ENCODE assay signal across 8 cellular contexts in the genomic region with DNA sequence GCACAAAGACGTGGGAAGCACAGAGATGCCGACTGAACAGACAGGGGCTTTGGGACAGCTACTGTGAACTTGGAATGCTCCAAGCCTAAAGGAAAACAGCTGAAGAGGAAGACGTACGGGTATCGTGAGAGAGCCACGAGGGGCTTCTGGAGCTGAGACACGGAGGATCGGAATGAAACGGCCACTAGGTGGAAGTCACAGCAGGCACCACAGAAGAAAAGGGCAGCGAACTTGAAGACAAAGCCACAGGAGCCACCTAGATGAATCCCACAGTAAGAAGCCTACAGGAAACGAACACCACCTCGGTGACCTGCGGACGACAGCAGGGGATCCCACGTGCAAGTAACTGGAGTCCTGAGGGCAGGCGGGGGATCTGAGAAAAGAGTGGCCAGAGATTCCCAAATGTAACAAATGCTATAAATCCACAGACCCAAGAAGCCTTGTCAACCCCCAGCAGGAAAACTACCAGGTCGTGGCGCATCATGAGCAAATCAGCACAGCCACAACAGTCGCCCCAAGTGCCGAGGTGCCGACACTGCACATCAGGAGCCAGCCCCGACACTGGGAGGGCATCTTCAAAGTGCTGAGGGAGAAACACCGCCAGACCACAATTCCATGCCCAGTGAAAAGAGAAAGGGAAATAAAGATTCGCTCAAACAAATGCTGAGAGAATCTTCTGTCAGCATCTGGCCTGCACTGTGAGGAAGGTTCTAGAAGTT. TPM values are rescaled to one million over a fixed set of nuclear protein-coding genes. Genes with fewer than 3 reads are reported as not detected.
DNase-seq lines count a peak whose midpoint lies in the region; ATAC-seq and TF ChIP-seq lines count a peak whose summit lies in the region.

No MANE protein-coding gene starts in this region.

- no peaks in the 10 kb centered on the region for H3K36me3 Mint-ChIP-seq in WTC11
- no peaks in the 10 kb centered on the region for H3K36me3 Mint-ChIP-seq in immature natural killer cell

- DNase-seq in heart right ventricle = no peak
- no peak for DNase-seq in Right ventricle myocardium inferior (ENCODE audit: missing footprints)
- DNase-seq in WTC11 (ENCODE audit: low spot score) = no peak
- peak in 2 of 3 donors; percentile 43 to 47 for DNase-seq in immature natural killer cell
- DNase-seq in upper lobe of left lung = no peak

- no peak for TF ChIP-seq EP300 in upper lobe of left lung (IDR thresholded peaks at IDR 0.05)

- H3K27me3 Mint-ChIP-seq in WTC11 (ENCODE audit: low read depth) (no peaks in the 10 kb centered on the region), immature natural killer cell (ENCODE audit: low read depth in 3 of 3) (peaks cover 11 to 26% (median 13%) of the 10 kb centered on the region in 3 donors)

- peaks cover 20 to 91% (median 64%) of the 10 kb centered on the region in 9 donors for H3K4me1 ChIP-seq in heart right ventricle
- peaks cover 71 to 88% (median 75%) of the 10 kb centered on the region in 4 donors for H3K4me1 ChIP-seq in upper lobe of left lung

- H3K27me3 ChIP-seq in heart right ventricle (no peaks in the 10 kb centered on the region), upper lobe of left lung (no peaks in the 10 kb centered on the region)

- peaks cover 0 to 20% (median 0%) of the 10 kb centered on the region in 9 donors for H3K36me3 ChIP-seq in heart right ventricle
- H3K36me3 ChIP-seq in upper lobe of left lung = peaks cover 0 to 9% (median 2%) of the 10 kb centered on the region in 4 donors

- H3K27ac ChIP-seq in heart right ventricle (peak overlapping the region in 7 of 10 donors; percentile 4 to 96 (median 82)), upper lobe of left lung (peak overlapping the region in 3 of 4 donors; percentile 36 to 89 (median 89))

- intact Hi-C loops in heart right ventricle (cut with DNase I) = loop anchor here in 1 of 10 donors (5.0 kb wide), 1 partner anchor 80 kb away; the partner anchor contains the start of gene KXD1
- intact Hi-C loops in Right ventricle myocardium inferior (cut with DNase I) = no loop called here

- peaks cover 28% of the 10 kb centered on the region for H3K4me1 Mint-ChIP-seq in WTC11
- peaks cover 86 to 88% of the 10 kb centered on the region in 2 donors for H3K4me1 Mint-ChIP-seq in immature natural killer cell

- H3K9me3 Mint-ChIP-seq in WTC11 (no peaks in the 10 kb centered on the region), immature natural killer cell (no peaks in the 10 kb centered on the region)

- 77 to 82% methylated on average over 24 of the region's 24 CpGs for WGBS in heart right ventricle, 2 donors
- 82% methylated on average over 24 of the region's 24 CpGs for WGBS in upper lobe of left lung, 2 donors

- CTCF ChIA-PET in WTC11 (lab: Charles Lee) = interaction anchor here (0.9 to 2.3 kb wide), 7 partner anchors 9 to 53 kb away, joined by 3 to 9 read pairs (median 7); partner anchors contain the start of gene ELL

- TF ChIP-seq CTCF in heart right ventricle (IDR thresholded peaks at IDR 0.05) (peak in 3 of 9 donors; percentile 10 to 25 (median 17)), WTC11 (IDR thresholded peaks at IDR 0.05) (no peak), upper lobe of left lung (IDR thresholded peaks at IDR 0.05) (peak in 1 of 6 experiments; percentile 17)

- H3K27ac Mint-ChIP-seq in WTC11 (peak overlapping the region; percentile 71), immature natural killer cell (peak overlapping the region; percentile 80 to 99 (median 97))

- H3K9me3 ChIP-seq in heart right ventricle (no peaks in the 10 kb centered on the region), upper lobe of left lung (no peaks in the 10 kb centered on the region)

- H3K4me3 Mint-ChIP-seq in WTC11 = no peak overlapping the region
- H3K4me3 Mint-ChIP-seq in immature natural killer cell = peak overlapping the region; percentile 5 to 75 (median 42)

- ATAC-seq in heart right ventricle = no peak
- no peak for ATAC-seq in Right ventricle myocardium inferior
- ATAC-seq in WTC11 = no peak; the same call in 1 of the 2 replicates
- ATAC-seq in upper lobe of left lung (ENCODE audit: low FRiP score in 2 of 2) = no peak
- no peak for ATAC-seq in GM21381 (IDR thresholded peaks at IDR 0.05; ENCODE audit: unreplicated experiment)
- no peak for ATAC-seq in HG02588 (IDR thresholded peaks at IDR 0.05; ENCODE audit: unreplicated experiment)
- no peak for ATAC-seq in HG03196 (IDR thresholded peaks at IDR 0.05; ENCODE audit: unreplicated experiment)

- no peak overlapping the region for H3K4me3 ChIP-seq in heart right ventricle
- H3K4me3 ChIP-seq in upper lobe of left lung = no peak overlapping the region

- POLR2A ChIA-PET in WTC11 (lab: Charles Lee) = no interaction called here

- TF ChIP-seq POLR2A in upper lobe of left lung (IDR thresholded peaks at IDR 0.05) = no peak

TF ChIP-seq in WTC11, 78 proteins besides CTCF, POLR2A, EP300 and RAD21 (continues in another document):
- no peak for TF ChIP-seq TEAD1 (CRISPR knock-in tag; IDR thresholded peaks at IDR 0.05)
- TF ChIP-seq TP53 (CRISPR knock-in tag; IDR thresholded peaks at IDR 0.05) = no peak
- TF ChIP-seq KAT7 (CRISPR knock-in tag; IDR thresholded peaks at IDR 0.05; ENCODE audit: borderline replicate concordance) = no peak
- TF ChIP-seq GTF2I (CRISPR knock-in tag; conservative IDR thresholded peaks at IDR 0.05) = no peak
- TF ChIP-seq SMAD3 (CRISPR knock-in tag; IDR thresholded peaks at IDR 0.05; ENCODE audit: borderline replicate concordance) = no peak
- no peak for TF ChIP-seq FOXP1 (CRISPR knock-in tag; IDR thresholded peaks at IDR 0.05; ENCODE audit: borderline replicate concordance)
- no peak for TF ChIP-seq ZNF425 (CRISPR knock-in tag; conservative IDR thresholded peaks at IDR 0.05)
- TF ChIP-seq, protein P1, sequence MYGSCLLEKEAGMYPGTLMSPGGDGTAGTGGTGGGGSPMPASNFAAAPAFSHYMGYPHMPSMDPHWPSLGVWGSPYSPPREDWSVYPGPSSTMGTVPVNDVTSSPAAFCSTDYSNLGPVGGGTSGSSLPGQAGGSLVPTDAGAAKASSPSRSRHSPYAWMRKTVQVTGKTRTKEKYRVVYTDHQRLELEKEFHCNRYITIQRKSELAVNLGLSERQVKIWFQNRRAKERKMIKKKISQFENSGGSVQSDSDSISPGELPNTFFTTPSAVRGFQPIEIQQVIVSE (CRISPR knock-in tag; IDR thresholded peaks at IDR 0.05; ENCODE audit: borderline replicate concordance) = no peak
- TF ChIP-seq EMX1 (CRISPR knock-in tag; IDR thresholded peaks at IDR 0.05) = no peak
- no peak for TF ChIP-seq MYBL2 (CRISPR knock-in tag; IDR thresholded peaks at IDR 0.05)
- TF ChIP-seq, protein P2, sequence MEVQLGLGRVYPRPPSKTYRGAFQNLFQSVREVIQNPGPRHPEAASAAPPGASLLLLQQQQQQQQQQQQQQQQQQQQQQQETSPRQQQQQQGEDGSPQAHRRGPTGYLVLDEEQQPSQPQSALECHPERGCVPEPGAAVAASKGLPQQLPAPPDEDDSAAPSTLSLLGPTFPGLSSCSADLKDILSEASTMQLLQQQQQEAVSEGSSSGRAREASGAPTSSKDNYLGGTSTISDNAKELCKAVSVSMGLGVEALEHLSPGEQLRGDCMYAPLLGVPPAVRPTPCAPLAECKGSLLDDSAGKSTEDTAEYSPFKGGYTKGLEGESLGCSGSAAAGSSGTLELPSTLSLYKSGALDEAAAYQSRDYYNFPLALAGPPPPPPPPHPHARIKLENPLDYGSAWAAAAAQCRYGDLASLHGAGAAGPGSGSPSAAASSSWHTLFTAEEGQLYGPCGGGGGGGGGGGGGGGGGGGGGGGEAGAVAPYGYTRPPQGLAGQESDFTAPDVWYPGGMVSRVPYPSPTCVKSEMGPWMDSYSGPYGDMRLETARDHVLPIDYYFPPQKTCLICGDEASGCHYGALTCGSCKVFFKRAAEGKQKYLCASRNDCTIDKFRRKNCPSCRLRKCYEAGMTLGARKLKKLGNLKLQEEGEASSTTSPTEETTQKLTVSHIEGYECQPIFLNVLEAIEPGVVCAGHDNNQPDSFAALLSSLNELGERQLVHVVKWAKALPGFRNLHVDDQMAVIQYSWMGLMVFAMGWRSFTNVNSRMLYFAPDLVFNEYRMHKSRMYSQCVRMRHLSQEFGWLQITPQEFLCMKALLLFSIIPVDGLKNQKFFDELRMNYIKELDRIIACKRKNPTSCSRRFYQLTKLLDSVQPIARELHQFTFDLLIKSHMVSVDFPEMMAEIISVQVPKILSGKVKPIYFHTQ (CRISPR knock-in tag; IDR thresholded peaks at IDR 0.05) = no peak

RNA-seq across cellular contexts. Expression of gene ISYNA1, which starts 39.3 kb away (rescaled TPM):
- total RNA-seq in heart right ventricle = 10 to 100 TPM; 12.6 to 40.7 (median 18.0) TPM
- polyA plus RNA-seq in heart right ventricle = 100 to 1,000 TPM in 1 of 2 donors, 10 to 100 TPM in 1; 21.4 to 137 TPM
- total RNA-seq in Right ventricle myocardium inferior = 26.0 TPM
- 236 to 310 TPM (median 307 TPM) in 3 replicates for total RNA-seq in WTC11 (2021)
- polyA plus RNA-seq in immature natural killer cell = 10 to 100 TPM; 29.7 to 32.2 (median 31.2) TPM
- 10 to 100 TPM; 14.5 to 55.5 (median 20.0) TPM for total RNA-seq in upper lobe of left lung

RNA-seq across cellular contexts. Expression of gene ELL, which starts 44.7 kb away (rescaled TPM):
- total RNA-seq in heart right ventricle (10 to 100 TPM in 2 of 10 donors, 1 to 10 TPM in 8; 5.7 to 13.1 (median 7.5) TPM), Right ventricle myocardium inferior (8.4 TPM), WTC11 (2021) (11.6 to 17.3 TPM (median 13.1 TPM) in 3 replicates), upper lobe of left lung (10 to 100 TPM; 19.8 to 66.0 (median 22.4) TPM)
- polyA plus RNA-seq in heart right ventricle (1 to 10 TPM; 4.0 to 6.7 TPM), immature natural killer cell (10 to 100 TPM in 2 of 3 donors, 1 to 10 TPM in 1; 9.1 to 21.1 (median 11.1) TPM)

RNA-seq across cellular contexts. Expression of gene SSBP4, which starts 58.0 kb away (rescaled TPM):
- total RNA-seq in heart right ventricle = 10 to 100 TPM; 17.6 to 47.1 (median 27.3) TPM
- polyA plus RNA-seq in heart right ventricle = 10 to 100 TPM; 41.3 to 51.6 TPM
- 36.2 TPM for total RNA-seq in Right ventricle myocardium inferior
- 44.5 to 51.2 TPM (median 47.4 TPM) in 3 replicates for total RNA-seq in WTC11 (2021)
- polyA plus RNA-seq in immature natural killer cell = 100 to 1,000 TPM in 2 of 3 donors, 10 to 100 TPM in 1; 73.5 to 122 (median 107) TPM
- 100 to 1,000 TPM in 1 of 6 donors, 10 to 100 TPM in 5; 52.0 to 157 (median 84.1) TPM for total RNA-seq in upper lobe of left lung

Comparison
In these comparisons a context has a peak if more than half of its experiments do, and no peak if none do; other contexts are left out.
1. DNase-seq: peak in immature natural killer cell (2 of 3); none in heart right ventricle (0 of 2), Right ventricle myocardium inferior (single experiment), WTC11 (single experiment) and upper lobe of left lung (0 of 2).